Comparison of ENCODE assay signal across 28 cellular contexts in the genomic region with DNA sequence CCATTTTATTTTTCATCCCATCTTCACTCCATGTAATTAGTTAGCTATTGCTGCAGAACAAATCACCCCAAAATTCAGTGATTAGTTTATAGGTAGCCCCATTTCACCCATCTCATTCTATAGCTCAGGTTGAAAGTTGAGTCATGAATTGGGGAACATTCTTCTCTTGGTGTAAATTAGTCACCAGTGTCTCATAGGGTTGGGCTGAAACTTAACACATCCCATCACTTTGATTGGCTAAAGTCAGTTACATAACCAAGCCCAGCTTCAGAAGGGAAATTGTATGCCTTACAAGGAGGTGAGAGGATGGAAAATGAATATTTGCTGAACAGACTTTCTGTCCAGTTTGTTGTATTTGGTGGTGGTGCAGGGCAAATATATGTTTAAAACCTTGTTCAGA.
DNase-seq lines count a peak whose midpoint lies in the region; ATAC-seq and TF ChIP-seq lines count a peak whose summit lies in the region.
"Had no signal": no experiment of that assay in that cellular context is flagged by ENCODE, and none has a peak within 500 bp of the region (broad histone marks: within the 10 kb centered on the region; RNA-seq: fewer than 3 reads in every experiment).

No MANE protein-coding gene starts in this region.

- H3K4me3 ChIP-seq in Loucy (ENCODE audit: low read length, poor library complexity, severe bottlenecking) (no peak overlapping the region), HAP-1 (no peak overlapping the region), lower lobe of right lung (no peak overlapping the region)

- H3F3A ChIP-seq in Loucy (ENCODE audit: low read depth), result no peaks in the 10 kb centered on the region

- peak overlapping the region; percentile 41 for H3K4me2 ChIP-seq in Loucy (ENCODE audit: low read depth, low read length, poor library complexity, severe bottlenecking)
- H3K4me2 ChIP-seq: SK-N-SH had no signal

- intact Hi-C loops in activated T-helper 2 cell treated with anti-CD3 and anti-CD28 coated beads, Interferon-gamma antibody, Interleukin-2, Interleukin-4, amounts not matched to agents 10 μg/mL and 5 μg/mL and 100 μg/mL, durations not matched to agents 14 hours and 24 hours and 36 hours (cut with micrococcal nuclease), result no loop called here
- intact Hi-C loops in lower lobe of right lung (cut with DNase I), result no loop called here

- peak; percentile 17 to 50 for DNase-seq in NOMO-1 (lab: John Stamatoyannopoulos, UW; ENCODE audit: unreplicated experiment in 2 of 2)
- no peak for DNase-seq in NOMO-1 treated with dmso at 0.1 percent for 144 hours (lab: John Stamatoyannopoulos, UW; ENCODE audit: unreplicated experiment)
- peak; percentile 6 for DNase-seq in kidney glomerular epithelial cell (lab: John Stamatoyannopoulos, UW)
- DNase-seq in HAP-1 (ENCODE audit: low spot score in 2 of 2), result no peak
- no peak for DNase-seq in activated T-helper 2 cell treated with anti-CD3 and anti-CD28 coated beads, Interferon-gamma antibody, Interleukin-2, Interleukin-4, amounts not matched to agents 10 μg/mL and 5 μg/mL and 100 μg/mL, durations not matched to agents 14 hours and 24 hours and 36 hours (ENCODE audit: low spot score)
- no peak for DNase-seq in lower lobe of right lung
- DNase-seq: activated CD8-positive, alpha-beta memory T cell treated with anti-CD3 and anti-CD28 coated beads for 24 hours; activated naive CD8-positive, alpha-beta T cell treated with anti-CD3 and anti-CD28 coated beads, Interleukin-2, amount 10 ng/mL, durations not matched to agents 7 days and 5 days; brain microvascular endothelial cell; DMS153; HCEC 1CT; KBM-7; midbrain; natural killer cell; NCI-H1092; NCI-H2081 treated with DMSO at 0.1 percent for 48 hours; NK-92 treated with Interleukin-12 subunit alpha and Interleukin-12 subunit beta, amount 100 ng/mL, for 24 hours; SK-N-SH; stimulated activated CD4-positive, alpha-beta T cell treated with anti-CD3 and anti-CD28 coated beads, Interleukin-4, amount 100 ng/mL, for 24 hours had no signal

- H3K9ac ChIP-seq in Loucy (ENCODE audit: low read depth, low read length, poor library complexity, severe bottlenecking), result no peak overlapping the region
- H3K9ac ChIP-seq: SK-N-SH had no signal

- H3K27me3 ChIP-seq in Loucy (ENCODE audit: insufficient read depth, low read length, poor library complexity, severe bottlenecking), result no peaks in the 10 kb centered on the region
- no peaks in the 10 kb centered on the region for H3K27me3 ChIP-seq in HAP-1 (ENCODE audit: low read depth)
- no peaks in the 10 kb centered on the region for H3K27me3 ChIP-seq in lower lobe of right lung (ENCODE audit: low read depth)
- H3K27me3 ChIP-seq: brain microvascular endothelial cell had no signal

- no peak overlapping the region for H3K27ac ChIP-seq in lower lobe of right lung
- H3K27ac ChIP-seq: 22Rv1, brain microvascular endothelial cell had no signal

- H2AFZ ChIP-seq in Loucy (ENCODE audit: low read length), result no peak overlapping the region

- H3K4me3 Mint-ChIP-seq in activated T-helper 17 cell treated with anti-CD3 and anti-CD28 coated beads, Interleukin-2, amount 50 U/mL, for 72 hours, result no peak overlapping the region
- H3K4me3 Mint-ChIP-seq in activated T-helper 2 cell treated with anti-CD3 and anti-CD28 coated beads, Interferon-gamma antibody, Interleukin-2, Interleukin-4, amounts not matched to agents 10 μg/mL and 5 μg/mL and 100 μg/mL, durations not matched to agents 14 hours and 24 hours and 36 hours (ENCODE audit: low read depth), result no peak overlapping the region
- H3K4me3 Mint-ChIP-seq: activated naive CD8-positive, alpha-beta T cell treated with anti-CD3 and anti-CD28 coated beads, Interleukin-2, amount 10 ng/mL, durations not matched to agents 7 days and 5 days; activated T-helper 1 cell treated with anti-CD3 and anti-CD28 coated beads, Interleukin-12 subunit alpha, Interleukin-12 subunit beta, Interleukin-2, Interleukin-4 antibody, amounts not matched to agents 30 ng/mL and 10 ng/mL and 1 ng/mL, durations not matched to agents 14 hours and 24 hours and 36 hours; natural killer cell; stimulated activated naive CD8-positive, alpha-beta T cell treated with anti-CD3 and anti-CD28 coated beads, Interleukin-15, Interleukin-2, amounts not matched to agents 100 ng/mL and 50 ng/mL, for 24 hours; type B pancreatic cell; WTC11 had no signal

- H3K27ac Mint-ChIP-seq in activated T-helper 17 cell treated with anti-CD3 and anti-CD28 coated beads, Interleukin-2, amount 50 U/mL, for 72 hours, result peak overlapping the region; percentile 6
- H3K27ac Mint-ChIP-seq in activated T-helper 2 cell treated with anti-CD3 and anti-CD28 coated beads, Interferon-gamma antibody, Interleukin-2, Interleukin-4, amounts not matched to agents 10 μg/mL and 5 μg/mL and 100 μg/mL, durations not matched to agents 14 hours and 24 hours and 36 hours, result no peak overlapping the region
- H3K27ac Mint-ChIP-seq: activated naive CD8-positive, alpha-beta T cell treated with anti-CD3 and anti-CD28 coated beads, Interleukin-2, amount 10 ng/mL, durations not matched to agents 7 days and 5 days; activated T-helper 1 cell treated with anti-CD3 and anti-CD28 coated beads, Interleukin-12 subunit alpha, Interleukin-12 subunit beta, Interleukin-2, Interleukin-4 antibody, amounts not matched to agents 30 ng/mL and 10 ng/mL and 1 ng/mL, durations not matched to agents 14 hours and 24 hours and 36 hours; natural killer cell; stimulated activated naive CD8-positive, alpha-beta T cell treated with anti-CD3 and anti-CD28 coated beads, Interleukin-15, Interleukin-2, amounts not matched to agents 100 ng/mL and 50 ng/mL, for 24 hours; type B pancreatic cell; WTC11 had no signal

- H3K9me2 ChIP-seq in Loucy (replicated peaks; ENCODE audit: low read depth, low read length), result no peaks in the 10 kb centered on the region
- H3K9me2 ChIP-seq: SK-N-SH had no signal

- H3K9me3 Mint-ChIP-seq in activated T-helper 17 cell treated with anti-CD3 and anti-CD28 coated beads, Interleukin-2, amount 50 U/mL, for 72 hours, result no peaks in the 10 kb centered on the region
- H3K9me3 Mint-ChIP-seq in activated T-helper 2 cell treated with anti-CD3 and anti-CD28 coated beads, Interferon-gamma antibody, Interleukin-2, Interleukin-4, amounts not matched to agents 10 μg/mL and 5 μg/mL and 100 μg/mL, durations not matched to agents 14 hours and 24 hours and 36 hours, result no peaks in the 10 kb centered on the region
- H3K9me3 Mint-ChIP-seq: activated T-helper 1 cell treated with anti-CD3 and anti-CD28 coated beads, Interleukin-12 subunit alpha, Interleukin-12 subunit beta, Interleukin-2, Interleukin-4 antibody, amounts not matched to agents 30 ng/mL and 10 ng/mL and 1 ng/mL, durations not matched to agents 14 hours and 24 hours and 36 hours; CD4-positive, alpha-beta memory T cell; natural killer cell; type B pancreatic cell had no signal

- H3K4me1 Mint-ChIP-seq in activated T-helper 17 cell treated with anti-CD3 and anti-CD28 coated beads, Interleukin-2, amount 50 U/mL, for 72 hours, result peaks cover 11% of the 10 kb centered on the region
- H3K4me1 Mint-ChIP-seq in activated T-helper 2 cell treated with anti-CD3 and anti-CD28 coated beads, Interferon-gamma antibody, Interleukin-2, Interleukin-4, amounts not matched to agents 10 μg/mL and 5 μg/mL and 100 μg/mL, durations not matched to agents 14 hours and 24 hours and 36 hours (ENCODE audit: low read depth), result no peaks in the 10 kb centered on the region
- H3K4me1 Mint-ChIP-seq: activated naive CD8-positive, alpha-beta T cell treated with anti-CD3 and anti-CD28 coated beads, Interleukin-2, amount 10 ng/mL, durations not matched to agents 7 days and 5 days; WTC11 had no signal

- ATAC-seq in activated T-helper 17 cell treated with anti-CD3 and anti-CD28 coated beads, Interleukin-2, amount 50 U/mL, for 72 hours (replicated peaks), result peak; percentile 95
- ATAC-seq in lower lobe of right lung, result no peak
- ATAC-seq: left lobe of liver, WTC11 had no signal

- in situ Hi-C loops in HAP-1 (cut with MboI; ENCODE audit: low sequenced_read_pairs), result no loop called here

- H3K27me3 Mint-ChIP-seq in activated T-helper 17 cell treated with anti-CD3 and anti-CD28 coated beads, Interleukin-2, amount 50 U/mL, for 72 hours, result no peaks in the 10 kb centered on the region
- no peaks in the 10 kb centered on the region for H3K27me3 Mint-ChIP-seq in activated T-helper 2 cell treated with anti-CD3 and anti-CD28 coated beads, Interferon-gamma antibody, Interleukin-2, Interleukin-4, amounts not matched to agents 10 μg/mL and 5 μg/mL and 100 μg/mL, durations not matched to agents 14 hours and 24 hours and 36 hours (ENCODE audit: low read depth)
- H3K27me3 Mint-ChIP-seq: activated naive CD8-positive, alpha-beta T cell treated with anti-CD3 and anti-CD28 coated beads, Interleukin-2, amount 10 ng/mL, durations not matched to agents 7 days and 5 days; CD4-positive, alpha-beta memory T cell; stimulated activated naive CD8-positive, alpha-beta T cell treated with anti-CD3 and anti-CD28 coated beads, Interleukin-15, Interleukin-2, amounts not matched to agents 100 ng/mL and 50 ng/mL, for 24 hours; type B pancreatic cell had no signal

- no peaks in the 10 kb centered on the region for H3K9me3 ChIP-seq in Loucy (ENCODE audit: insufficient read depth, low read depth, low read length)
- H3K9me3 ChIP-seq in HAP-1, result no peaks in the 10 kb centered on the region
- H3K9me3 ChIP-seq in lower lobe of right lung, result no peaks in the 10 kb centered on the region

- H3K36me3 ChIP-seq in Loucy (ENCODE audit: insufficient read depth, low read length) (no peaks in the 10 kb centered on the region), HAP-1 (replicated peaks) (no peaks in the 10 kb centered on the region), lower lobe of right lung (no peaks in the 10 kb centered on the region)
- H3K36me3 ChIP-seq: brain microvascular endothelial cell had no signal

- TF ChIP-seq CTCF in Loucy (conservative IDR thresholded peaks at IDR 0.05; ENCODE audit: low read length) (no peak), lower lobe of right lung (IDR thresholded peaks at IDR 0.05) (no peak)

- H3K79me2 ChIP-seq in Loucy (ENCODE audit: insufficient read depth, low read length), result no peaks in the 10 kb centered on the region

- no peaks in the 10 kb centered on the region for H4K20me1 ChIP-seq in Loucy (ENCODE audit: insufficient read depth, low read length, poor library complexity, severe bottlenecking)

- H3K36me3 Mint-ChIP-seq in activated T-helper 17 cell treated with anti-CD3 and anti-CD28 coated beads, Interleukin-2, amount 50 U/mL, for 72 hours (ENCODE audit: low read depth), result no peaks in the 10 kb centered on the region
- no peaks in the 10 kb centered on the region for H3K36me3 Mint-ChIP-seq in activated T-helper 2 cell treated with anti-CD3 and anti-CD28 coated beads, Interferon-gamma antibody, Interleukin-2, Interleukin-4, amounts not matched to agents 10 μg/mL and 5 μg/mL and 100 μg/mL, durations not matched to agents 14 hours and 24 hours and 36 hours (ENCODE audit: low read depth)
- H3K36me3 Mint-ChIP-seq: activated naive CD8-positive, alpha-beta T cell treated with anti-CD3 and anti-CD28 coated beads, Interleukin-2, amount 10 ng/mL, durations not matched to agents 7 days and 5 days; CD4-positive, alpha-beta memory T cell; natural killer cell; type B pancreatic cell; WTC11 had no signal

- H3K4me1 ChIP-seq in Loucy (ENCODE audit: insufficient read depth, low read length, poor library complexity, severe bottlenecking) (peaks cover 41% of the 10 kb centered on the region), HAP-1 (no peaks in the 10 kb centered on the region), lower lobe of right lung (no peaks in the 10 kb centered on the region)

Comparison
In these comparisons a context has a peak if more than half of its experiments do, and no peak if none do; other contexts are left out.
1. DNase-seq: peak in NOMO-1 (2 of 2) and kidney glomerular epithelial cell (single experiment); none in NOMO-1 treated with dmso at 0.1 percent for 144 hours (single experiment), HAP-1 (0 of 2), activated T-helper 2 cell treated with anti-CD3 and anti-CD28 coated beads, Interferon-gamma antibody, Interleukin-2, Interleukin-4, amounts not matched to agents 10 μg/mL and 5 μg/mL and 100 μg/mL, durations not matched to agents 14 hours and 24 hours and 36 hours (single experiment) and lower lobe of right lung (single experiment).